29 cellular contexts compared by ENCODE assay signal in the genomic region with DNA sequence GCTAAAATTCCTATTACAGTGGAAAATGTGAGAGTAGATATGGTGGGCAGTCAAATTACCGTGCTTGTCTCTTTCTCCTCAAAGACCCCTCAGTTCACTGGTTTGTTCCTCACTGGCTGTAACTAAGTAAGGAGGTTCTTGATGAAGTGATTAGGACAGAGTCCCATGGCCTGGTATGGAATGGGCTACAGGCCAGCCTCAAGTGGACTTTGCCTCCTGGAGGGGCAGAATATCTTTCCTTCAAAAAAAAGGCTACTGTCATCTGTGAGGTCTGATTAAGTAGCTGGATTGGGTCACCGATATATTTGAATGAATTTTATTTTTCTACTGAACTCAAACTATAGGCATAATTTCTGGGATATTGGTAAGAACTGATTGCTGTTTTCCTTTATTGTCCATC.
"Had no signal": no experiment of that assay in that cellular context is flagged by ENCODE, and none has a peak within 500 bp of the region (broad histone marks: within the 10 kb centered on the region; RNA-seq: fewer than 3 reads in every experiment).

No MANE protein-coding gene starts in this region.

- ATAC-seq: activated CD8-positive, alpha-beta memory T cell treated with anti-CD3 and anti-CD28 coated beads, Interleukin-2, amount 10 ng/mL, durations not matched to agents 7 days and 5 days; activated CD8-positive, alpha-beta T cell treated with anti-CD3 and anti-CD28 coated beads, Interleukin-2, amount 10 ng/mL, durations not matched to agents 7 days and 5 days; activated naive CD4-positive, alpha-beta T cell treated with anti-CD3 and anti-CD28 coated beads, Interleukin-2, amount 50 U/mL, for 72 hours; activated T-cell treated with anti-CD3 and anti-CD28 coated beads, Interleukin-2, amount 50 U/mL, for 4 hours; activated T-cell treated with anti-CD3 and anti-CD28 coated beads, Interleukin-2, amount 50 U/mL, for 72 hours; activated T-helper 17 cell treated with anti-CD3 and anti-CD28 coated beads, Interleukin-2, amount 50 U/mL, for 72 hours had no signal

- H3K4me3 ChIP-seq: adrenal gland had no signal

- H3K36me3 ChIP-seq: adrenal gland had no signal

- H3K27ac ChIP-seq: adrenal gland, VCaP had no signal

- H3K4me1 ChIP-seq: adrenal gland had no signal

- FAIRE-seq: TTC549 had no signal

- DNase-seq: activated B cell treated with CpG ODN at 0.5 μM for 24 hours; activated CD4-positive, alpha-beta memory T cell treated with anti-CD3 and anti-CD28 coated beads, Interleukin-2, amount 10 ng/mL, durations not matched to agents 7 days and 5 days; activated CD4-positive, alpha-beta T cell treated with anti-CD3 and anti-CD28 coated beads for 4 hours; activated CD4-positive, alpha-beta T cell treated with anti-CD3 and anti-CD28 coated beads, Interleukin-2, amount 10 ng/mL, durations not matched to agents 7 days and 5 days; activated CD4-positive, alpha-beta T cell treated with anti-CD3 and anti-CD28 coated beads, Interleukin-2, amount 50 U/mL, for 48 hours; activated CD4-positive, CD25-positive, alpha-beta regulatory T cell treated with anti-CD3 and anti-CD28 coated beads, Interleukin-2, amount 50 U/mL, for 72 hours; activated CD8-positive, alpha-beta memory T cell treated with anti-CD3 and anti-CD28 coated beads for 24 hours; activated CD8-positive, alpha-beta memory T cell treated with anti-CD3 and anti-CD28 coated beads, Interleukin-2, amount 10 ng/mL, durations not matched to agents 7 days and 5 days; activated CD8-positive, alpha-beta memory T cell treated with anti-CD3 and anti-CD28 coated beads, Interleukin-2, amount 50 U/mL, for 48 hours; activated CD8-positive, alpha-beta T cell treated with anti-CD3 and anti-CD28 coated beads, Interleukin-2, amount 10 ng/mL, durations not matched to agents 7 days and 5 days; activated effector memory CD4-positive, alpha-beta T cell treated with anti-CD3 and anti-CD28 coated beads, Interleukin-2, amount 50 U/mL, for 16 hours; activated gamma-delta T cell treated with Interleukin-2 at 50 U/mL for 16 hours; activated naive CD4-positive, alpha-beta T cell; activated naive CD4-positive, alpha-beta T cell treated with anti-CD3 and anti-CD28 coated beads for 36 hours; activated naive CD4-positive, alpha-beta T cell treated with anti-CD3 and anti-CD28 coated beads, Interleukin-2, amount 50 U/mL, for 16 hours; activated naive CD8-positive, alpha-beta T cell treated with anti-CD3 and anti-CD28 coated beads for 36 hours; activated T-cell treated with anti-CD3 and anti-CD28 coated beads, Interleukin-2, amount 50 U/mL, for 4 hours; activated T-cell treated with anti-CD3 and anti-CD28 coated beads, Interleukin-2, amount 50 U/mL, for 72 hours; adrenal gland; amniotic stem cell; aorta; central memory CD4-positive, alpha-beta T cell; T-helper 1 cell; T-helper 2 cell; T-helper 9 cell had no signal

- H3K9me3 ChIP-seq: adrenal gland had no signal
